8 cellular contexts compared by ENCODE assay signal in genomic region chr20:57654363-57654997, GRCh38. TPM values are rescaled to one million over a fixed set of nuclear protein-coding genes. Genes with fewer than 3 reads are reported as not detected.
A peak's percentile ranks its signal among the peaks of the same experiment; 100 is the strongest.
DNase-seq lines count a peak whose midpoint lies in the region; ATAC-seq and TF ChIP-seq lines count a peak whose summit lies in the region.

No MANE protein-coding gene starts in this region.

- DNase-seq in Caco-2: peak; percentile 71 to 79
- peak; percentile 15 for DNase-seq in MV-4-11 (lab: John Stamatoyannopoulos, UW)
- peak; percentile 55 for DNase-seq in activated B cell treated with CpG ODN at 0.5 μM for 24 hours
- peak; percentile 47 for DNase-seq in cerebellar cortex (ENCODE audit: low spot score)
- peak; percentile 34 for DNase-seq in kidney glomerular epithelial cell (lab: John Stamatoyannopoulos, UW)
- peak; percentile 61 to 68 for DNase-seq in stimulated activated CD4-positive, alpha-beta T cell treated with anti-CD3 and anti-CD28 coated beads, Interleukin-2, amount 100 ng/mL, for 24 hours

- TF ChIP-seq CTCF in Caco-2 (IDR thresholded peaks at IDR 0.05; ENCODE audit: insufficient read depth in 1 of 2, low read depth in 1 of 2, low read length in 1 of 2, severe bottlenecking in 1 of 2, unreplicated experiment in 1 of 2) (peak; percentile 98 to 99), activated B cell treated with CpG ODN at 0.5 μM for 24 hours (IDR thresholded peaks at IDR 0.05) (peak; percentile 93)

- ATAC-seq in GM21515 (IDR thresholded peaks at IDR 0.05; ENCODE audit: unreplicated experiment): peak; percentile 79
- peak; percentile 96 for ATAC-seq in activated B cell treated with CpG ODN at 0.5 μM for 24 hours (ENCODE audit: low read depth)
- ATAC-seq in HG03039 (IDR thresholded peaks at IDR 0.05; ENCODE audit: unreplicated experiment): no peak

- H3K4me3 Mint-ChIP-seq in Caco-2 (ENCODE audit: unreplicated experiment) (no peak overlapping the region), activated B cell treated with CpG ODN at 0.5 μM for 24 hours (no peak overlapping the region)

- H3K9me3 ChIP-seq in Caco-2: no peaks in the 10 kb centered on the region

- H3K36me3 Mint-ChIP-seq in Caco-2 (ENCODE audit: insufficient read depth, unreplicated experiment): no peaks in the 10 kb centered on the region
- H3K36me3 Mint-ChIP-seq in activated B cell treated with CpG ODN at 0.5 μM for 24 hours (ENCODE audit: low read depth): peaks cover 69% of the 10 kb centered on the region

- BruUV-seq in Caco-2 (replicated peaks; lab: Mats Ljungman, UMichigan): no TSS peak

- H3K27ac Mint-ChIP-seq in Caco-2 (ENCODE audit: unreplicated experiment): no peak overlapping the region
- peak overlapping the region; percentile 52 for H3K27ac Mint-ChIP-seq in activated B cell treated with CpG ODN at 0.5 μM for 24 hours

- no peaks in the 10 kb centered on the region for H3K9me3 Mint-ChIP-seq in Caco-2 (ENCODE audit: unreplicated experiment)
- no peaks in the 10 kb centered on the region for H3K9me3 Mint-ChIP-seq in activated B cell treated with CpG ODN at 0.5 μM for 24 hours

- CTCF ChIA-PET in Caco-2 (lab: Charles Lee): interaction anchor here (0.8 to 2.4 kb wide), 11 partner anchors 9 to 556 kb away, joined by 3 to 14 read pairs (median 6); no protein-coding TSS in a partner anchor
- CTCF ChIA-PET in activated B cell treated with CpG ODN at 0.5 μM for 24 hours (lab: Charles Lee): interaction anchor here (0.7 to 3.5 kb wide), 19 partner anchors 14 to 554 kb away, joined by 3 to 38 read pairs (median 4); partner anchors contain the start of genes PMEPA1 and ZBP1

- no peaks in the 10 kb centered on the region for H3K27me3 ChIP-seq in Caco-2 (replicated peaks; ENCODE audit: control insufficient read depth, insufficient read depth, low read length)

- intact Hi-C loops in Caco-2 (cut with micrococcal nuclease; ENCODE audit: unreplicated experiment): loop anchor here (1.0 to 10.0 kb wide), 8 partner anchors 32 to 555 kb away; no protein-coding TSS in a partner anchor
- intact Hi-C loops in activated B cell treated with CpG ODN at 0.5 μM for 24 hours (cut with micrococcal nuclease): loop anchor here (1.0 to 5.0 kb wide), 10 partner anchors 27 to 555 kb away; partner anchors contain the start of gene PMEPA1

- no peak overlapping the region for H3K4me3 ChIP-seq in Caco-2 (ENCODE audit: low read depth, low read length)

- H3K36me3 ChIP-seq in Caco-2 (ENCODE audit: control insufficient read depth, insufficient read depth, low read length): no peaks in the 10 kb centered on the region

- H3K4me1 Mint-ChIP-seq in Caco-2 (ENCODE audit: low read depth, unreplicated experiment) (no peaks in the 10 kb centered on the region), activated B cell treated with CpG ODN at 0.5 μM for 24 hours (peaks cover 29% of the 10 kb centered on the region)

- H3K4me1 ChIP-seq in Caco-2: no peaks in the 10 kb centered on the region

- POLR2A ChIA-PET in Caco-2 (lab: Charles Lee) (no interaction called here), activated B cell treated with CpG ODN at 0.5 μM for 24 hours (lab: Charles Lee) (interaction anchor here (0.7 to 2.0 kb wide), 6 partner anchors 25 to 526 kb away, joined by 3 to 9 read pairs (median 4); no protein-coding TSS in a partner anchor)

- peaks cover 3% of the 10 kb centered on the region for H3K27me3 Mint-ChIP-seq in Caco-2 (ENCODE audit: insufficient read depth, unreplicated experiment)
- no peaks in the 10 kb centered on the region for H3K27me3 Mint-ChIP-seq in activated B cell treated with CpG ODN at 0.5 μM for 24 hours

RNA-seq across cellular contexts. Expression of gene ZBP1, which starts 34.3 kb away (rescaled TPM):
- total RNA-seq in Caco-2 (2022) (not detected in 2 replicates), activated B cell treated with CpG ODN at 0.5 μM for 24 hours (16.5 and 17.8 TPM in 2 replicates)

RNA-seq across cellular contexts. Expression of gene PMEPA1, which starts 55.3 kb away (rescaled TPM):
- total RNA-seq in Caco-2 (2022): 3.3 and 3.7 TPM in 2 replicates
- 33.1 and 34.8 TPM in 2 replicates for total RNA-seq in activated B cell treated with CpG ODN at 0.5 μM for 24 hours

Comparison
In these comparisons a context has a peak if more than half of its experiments do, and no peak if none do; other contexts are left out.
1. DNase-seq: peak in every context shown above with its lines; median percentile 75 in Caco-2; 64 in stimulated activated CD4-positive, alpha-beta T cell treated with anti-CD3 and anti-CD28 coated beads, Interleukin-2, amount 100 ng/mL, for 24 hours; 55 in activated B cell treated with CpG ODN at 0.5 μM for 24 hours; 47 in cerebellar cortex; 34 in kidney glomerular epithelial cell; 15 in MV-4-11.
2. RNA of gene ZBP1, which starts 34.3 kb away (total RNA-seq): 16.5 to 17.8 TPM in activated B cell treated with CpG ODN at 0.5 μM for 24 hours; not detected in Caco-2; every median in the first group is over 10 times any median in the second.